In the genomic region with DNA sequence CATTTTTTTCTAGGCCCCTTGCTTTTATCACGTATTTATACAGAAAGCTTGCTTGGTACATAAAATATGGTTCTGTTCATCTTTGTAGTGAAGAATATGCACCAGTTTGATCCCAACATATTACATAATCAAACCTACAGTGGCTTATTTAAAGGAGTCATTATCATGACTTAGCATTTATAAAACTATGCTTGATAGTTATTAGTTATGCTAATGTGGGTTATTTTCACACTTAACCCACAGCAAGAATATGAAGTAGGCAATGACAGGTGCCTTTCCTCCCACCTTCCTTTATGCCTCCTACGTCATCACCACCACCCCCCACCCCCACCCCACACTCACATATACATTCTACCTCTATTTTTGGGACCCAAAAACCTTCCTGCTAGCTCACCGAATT, we compare ENCODE assay signal across 12 cellular contexts. TPM values are rescaled to one million over a fixed set of nuclear protein-coding genes. Genes with fewer than 3 reads are reported as not detected.
DNase-seq lines count a peak whose midpoint lies in the region; ATAC-seq and TF ChIP-seq lines count a peak whose summit lies in the region.
"Had no signal": no experiment of that assay in that cellular context is flagged by ENCODE, and none has a peak within 500 bp of the region (broad histone marks: within the 10 kb centered on the region; RNA-seq: fewer than 3 reads in every experiment).

No MANE protein-coding gene starts in this region.

- CTCF ChIA-PET in mammary epithelial cell (lab: Charles Lee; ENCODE audit: low non-redundant PET) (no interaction called here), HEK293T (lab: Yijun Ruan, JAX) (interaction anchor here (0.5 kb wide), 1 partner anchor 275 kb away, joined by 3 read pairs; no protein-coding TSS in a partner anchor)

- POLR2A ChIA-PET in HEK293T (lab: Yijun Ruan, JAX), result no interaction called here

- H3K27me3 ChIP-seq in HUES64 (ENCODE audit: insufficient read depth, low read length), result no peaks in the 10 kb centered on the region
- H3K27me3 ChIP-seq in mammary epithelial cell (ENCODE audit: insufficient read depth, low read length), result no peaks in the 10 kb centered on the region
- H3K27me3 ChIP-seq in neutrophil, result no peaks in the 10 kb centered on the region

- peaks cover 97% of the 10 kb centered on the region for H3K4me1 Mint-ChIP-seq in CD14-positive monocyte

- no peak overlapping the region for H2AFZ ChIP-seq in mammary epithelial cell (ENCODE audit: low read depth, low read length)

- H4K20me1 ChIP-seq in mammary epithelial cell (ENCODE audit: insufficient read depth, low read length), result peaks cover 7% of the 10 kb centered on the region

- H3K9ac ChIP-seq in HUES64 (ENCODE audit: low read depth, low read length) (no peak overlapping the region), mammary epithelial cell (ENCODE audit: insufficient read depth, low read length) (no peak overlapping the region)

- intact Hi-C loops in CD14-positive monocyte (cut with micrococcal nuclease) (loop anchor here in 1 of 2 donors (2.0 kb wide), 1 partner anchor 16 kb away; no protein-coding TSS in a partner anchor), mammary epithelial cell (cut with micrococcal nuclease) (no loop called here)

- H3K27ac ChIP-seq in HUES64 (ENCODE audit: low read depth, low read length) (peak overlapping the region; percentile 68; the same call in 1 of the 2 replicates), mammary epithelial cell (ENCODE audit: insufficient read depth, low read depth, low read length) (no peak overlapping the region), neutrophil (peak overlapping the region; percentile 96)

- peak overlapping the region; percentile 65 for H3K4me2 ChIP-seq in mammary epithelial cell (ENCODE audit: insufficient read depth, low read depth, low read length)

- peak overlapping the region in 1 of 2 donors; percentile 83 for H3K4me3 Mint-ChIP-seq in CD14-positive monocyte
- H3K4me3 Mint-ChIP-seq: brain had no signal

- no TSS peak for BruUV-seq in mammary epithelial cell (replicated peaks; lab: Mats Ljungman, UMichigan)

- TF ChIP-seq CTCF in CD14-positive monocyte (IDR thresholded peaks at IDR 0.05), result no peak
- TF ChIP-seq CTCF in mammary epithelial cell (conservative IDR thresholded peaks at IDR 0.05 in 1 of 2, IDR thresholded peaks at IDR 0.05 in 1 of 2; ENCODE audit: extremely low read depth in 1 of 2, insufficient read depth in 1 of 2, low read depth in 1 of 2, low read length in 2 of 2), result no peak
- no peak for TF ChIP-seq CTCF in neutrophil (IDR thresholded peaks at IDR 0.05)

- H3K4me3 ChIP-seq in HUES64 (ENCODE audit: low read length), result no peak overlapping the region
- H3K4me3 ChIP-seq in mammary epithelial cell (replicated peaks in 1 of 3; ENCODE audit: insufficient read depth in 1 of 3, low read depth in 2 of 3, low read length in 3 of 3), result no peak overlapping the region
- peak overlapping the region; percentile 49 to 61 for H3K4me3 ChIP-seq in neutrophil (ENCODE audit: low read depth in 1 of 2, low read length in 1 of 2)

- H3K4me1 ChIP-seq in HUES64 (ENCODE audit: insufficient read depth, low read length) (peaks cover 16% of the 10 kb centered on the region), mammary epithelial cell (ENCODE audit: insufficient read depth, low read length) (peaks cover 37% of the 10 kb centered on the region), neutrophil (ENCODE audit: control insufficient read depth in 1 of 2, insufficient read depth in 1 of 2, low read depth in 1 of 2, low read length in 1 of 2) (peaks cover 100% of the 10 kb centered on the region in 2 experiments)

- DNase-seq in CD14-positive monocyte (ENCODE audit: low spot score) (no peak), mammary epithelial cell (no peak), HEK293T (ENCODE audit: extremely low spot score) (no peak), NCI-H2081 (lab: John Stamatoyannopoulos, UW) (no peak)
- DNase-seq in stimulated activated CD4-positive, alpha-beta T cell treated with anti-CD3 and anti-CD28 coated beads, Interleukin-4, amount 100 ng/mL, for 1 hour, result no peak
- DNase-seq: activated CD4-positive, alpha-beta T cell treated with anti-CD3 and anti-CD28 coated beads for 1 hour; NCI-H1417 treated with DMSO at 0.1 percent for 48 hours; stimulated activated CD4-positive, alpha-beta T cell treated with anti-CD3 and anti-CD28 coated beads, Interleukin-1b, Interleukin-23, amount 100 ng/mL, for 48 hours had no signal

- H3K36me3 Mint-ChIP-seq in CD14-positive monocyte, result peaks cover 51 to 79% of the 10 kb centered on the region in 2 donors

- in situ Hi-C loops in mammary epithelial cell (cut with MboI; ENCODE audit: low sequenced_read_pairs in 2 of 2), result no loop called here

- peak overlapping the region; percentile 83 to 97 (median 95) for H3K27ac Mint-ChIP-seq in CD14-positive monocyte

- H3K36me3 ChIP-seq in HUES64 (ENCODE audit: insufficient read depth, low read length), result peaks cover 70% of the 10 kb centered on the region
- H3K36me3 ChIP-seq in mammary epithelial cell (ENCODE audit: insufficient read depth, low read length), result peaks cover 47% of the 10 kb centered on the region
- peaks cover 66% of the 10 kb centered on the region for H3K36me3 ChIP-seq in neutrophil

- 95% methylated on average over 3 of the region's 3 CpGs for WGBS in HUES64
- 67% methylated on average over 2 of the region's 3 CpGs for WGBS in mammary epithelial cell (ENCODE audit: low coverage, missing lambda C conversion rate)

- no peaks in the 10 kb centered on the region for H3K9me3 ChIP-seq in HUES64 (ENCODE audit: insufficient read depth, low read depth, low read length)
- H3K9me3 ChIP-seq in mammary epithelial cell (replicated peaks; ENCODE audit: insufficient read depth, low read length), result no peaks in the 10 kb centered on the region
- H3K9me3 ChIP-seq in neutrophil, result no peaks in the 10 kb centered on the region

- no peak for ATAC-seq in HG02623 (IDR thresholded peaks at IDR 0.05; ENCODE audit: unreplicated experiment)

- H3K79me2 ChIP-seq in mammary epithelial cell (ENCODE audit: insufficient read depth, low read length), result peaks cover 93% of the 10 kb centered on the region

- H3K9me3 Mint-ChIP-seq in CD14-positive monocyte, result peaks cover 0 to 2% (median 0%) of the 10 kb centered on the region in 7 donors
- H3K9me3 Mint-ChIP-seq: brain had no signal

- no peaks in the 10 kb centered on the region for H3K27me3 Mint-ChIP-seq in CD14-positive monocyte (ENCODE audit: low read depth in 3 of 3)
- H3K27me3 Mint-ChIP-seq: brain had no signal

- dilution Hi-C loops in mammary epithelial cell (cut with HindIII; ENCODE audit: low sequenced_read_pairs), result no loop called here

TF ChIP-seq in HEK293T, 16 proteins besides CTCF, POLR2A, EP300 and RAD21:
- TF ChIP-seq CTBP1 (IDR thresholded peaks at IDR 0.05; ENCODE audit: borderline replicate concordance) (no peak), TARDBP (IDR thresholded peaks at IDR 0.05) (no peak), FOXA1 (IDR thresholded peaks at IDR 0.05) (no peak)
- TF ChIP-seq, protein P1, sequence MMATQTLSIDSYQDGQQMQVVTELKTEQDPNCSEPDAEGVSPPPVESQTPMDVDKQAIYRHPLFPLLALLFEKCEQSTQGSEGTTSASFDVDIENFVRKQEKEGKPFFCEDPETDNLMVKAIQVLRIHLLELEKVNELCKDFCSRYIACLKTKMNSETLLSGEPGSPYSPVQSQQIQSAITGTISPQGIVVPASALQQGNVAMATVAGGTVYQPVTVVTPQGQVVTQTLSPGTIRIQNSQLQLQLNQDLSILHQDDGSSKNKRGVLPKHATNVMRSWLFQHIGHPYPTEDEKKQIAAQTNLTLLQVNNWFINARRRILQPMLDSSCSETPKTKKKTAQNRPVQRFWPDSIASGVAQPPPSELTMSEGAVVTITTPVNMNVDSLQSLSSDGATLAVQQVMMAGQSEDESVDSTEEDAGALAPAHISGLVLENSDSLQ (IDR thresholded peaks at IDR 0.05), result no peak

RNA-seq across cellular contexts. Expression of a gene that starts 19.8 kb away (rescaled TPM):
- polyA plus RNA-seq in CD14-positive monocyte (100 to 1,000 TPM; 876 to 941 TPM), mammary epithelial cell (788 TPM)
- polyA plus RNA-seq in HUES64 (2013, experiment 1 of 2), result 190 TPM
- polyA plus RNA-seq in HUES64 (2013, experiment 2 of 2), result 193 TPM
- 100 to 1,000 TPM; 715 to 877 TPM for total RNA-seq in mammary epithelial cell
- 546 TPM for polyA minus RNA-seq in mammary epithelial cell

RNA-seq across cellular contexts. Expression of a gene that starts 36.7 kb away (rescaled TPM):
- 1,000 to 10,000 TPM in 1 of 2 donors, 100 to 1,000 TPM in 1; 658 to 1,143 TPM for polyA plus RNA-seq in CD14-positive monocyte
- 160 TPM for polyA plus RNA-seq in HUES64 (2013, experiment 1 of 2)
- polyA plus RNA-seq in HUES64 (2013, experiment 2 of 2), result 141 TPM
- total RNA-seq in mammary epithelial cell, result 10 to 100 TPM; 22.5 to 36.9 TPM
- polyA plus RNA-seq in mammary epithelial cell, result 42.8 TPM
- 108 TPM for polyA minus RNA-seq in mammary epithelial cell

Comparison
In these comparisons a context has a peak if more than half of its experiments do, and no peak if none do; other contexts are left out.
1. H3K4me3 ChIP-seq: peak in neutrophil (2 of 2); none in HUES64 (single experiment) and mammary epithelial cell (0 of 3).
2. RNA of a gene that starts 36.7 kb away (polyA plus RNA-seq): 658 to 1,143 TPM in CD14-positive monocyte; 42.8 TPM in mammary epithelial cell (single experiment); every median in the first group is over 10 times any median in the second.